ENCODE assay signal across 8 cellular contexts in the genomic region with DNA sequence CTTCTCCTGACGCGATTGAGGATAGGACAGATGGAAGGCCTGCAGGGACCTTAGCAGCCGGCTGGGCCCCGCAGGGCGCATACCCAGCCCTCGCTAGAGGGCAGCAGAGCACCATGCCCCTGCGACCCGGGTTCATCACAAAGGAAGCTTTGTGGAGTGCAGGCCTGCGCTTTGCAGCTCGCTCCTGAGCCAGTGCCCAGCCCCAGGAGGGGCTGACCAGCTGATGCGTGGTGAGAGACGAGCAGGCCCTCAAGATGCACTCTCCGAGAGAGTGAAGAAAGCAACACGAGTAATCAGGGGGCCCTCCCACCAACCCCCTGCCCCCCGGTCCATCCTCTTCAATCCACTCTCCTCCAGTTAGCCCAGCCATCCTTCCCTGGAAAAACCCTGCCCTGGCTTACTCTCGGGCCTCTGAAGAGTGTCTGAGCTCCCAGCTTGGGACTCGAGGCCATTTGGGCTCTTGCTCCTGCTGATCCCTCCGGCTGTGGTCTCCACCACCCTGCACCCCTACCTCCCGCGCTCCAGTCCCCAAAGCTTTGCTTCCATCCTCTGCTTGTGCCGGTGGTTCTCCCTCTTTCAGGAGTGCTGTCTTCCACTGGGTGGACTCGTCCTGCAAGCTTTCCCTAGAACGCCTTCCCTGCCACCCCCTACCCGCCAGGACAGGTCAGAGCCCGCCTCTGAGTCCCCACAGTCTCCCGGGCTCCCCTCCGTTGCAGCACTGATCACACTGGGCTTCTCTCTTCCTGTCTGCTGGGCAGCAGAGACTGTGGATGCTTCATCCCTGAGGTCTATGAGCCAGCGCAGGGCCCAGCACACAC. TPM values are rescaled to one million over a fixed set of nuclear protein-coding genes. Genes with fewer than 3 reads are reported as not detected.
DNase-seq lines count a peak whose midpoint lies in the region; ATAC-seq, FAIRE-seq and TF ChIP-seq lines count a peak whose summit lies in the region.

No MANE protein-coding gene starts in this region.

- WGBS in mesenchymal stem cell, result 43% methylated on average over 27 of the region's 28 CpGs

- no peak overlapping the region for H3K23ac ChIP-seq in mesenchymal stem cell (ENCODE audit: low read length in 2 of 2)

- H3K4me3 ChIP-seq in endothelial cell of umbilical vein (replicated peaks in 1 of 3; ENCODE audit: insufficient read depth in 1 of 3, low read depth in 1 of 3, low read length in 3 of 3) (no peak overlapping the region), mesenchymal stem cell (ENCODE audit: insufficient read depth in 1 of 2, low read depth in 1 of 2, low read length in 2 of 2) (no peak overlapping the region)

- BruUV-seq in endothelial cell of umbilical vein (replicated peaks; lab: Mats Ljungman, UMichigan), result no TSS peak

- no peak overlapping the region for H2BK120ac ChIP-seq in mesenchymal stem cell (ENCODE audit: low read depth, low read length)

- H4K8ac ChIP-seq in mesenchymal stem cell (ENCODE audit: low read length), result no peak overlapping the region

- H3K27me3 ChIP-seq in endothelial cell of umbilical vein (ENCODE audit: control insufficient read depth in 2 of 2, insufficient read depth in 2 of 2, low read length in 2 of 2), result peaks cover 3 to 7% of the 10 kb centered on the region in 2 experiments
- peaks cover 0 to under 1% of the 10 kb centered on the region in 2 experiments for H3K27me3 ChIP-seq in mesenchymal stem cell (ENCODE audit: control insufficient read depth in 1 of 2, insufficient read depth in 1 of 2, low read length in 2 of 2)

- H3K4me2 ChIP-seq in endothelial cell of umbilical vein (ENCODE audit: insufficient read depth, low read length) (no peak overlapping the region), mesenchymal stem cell (ENCODE audit: low read length, poor library complexity, severe bottlenecking) (no peak overlapping the region)

- intact Hi-C loops in endothelial cell of umbilical vein (cut with micrococcal nuclease), result loop anchor here (1.0 kb wide), 6 partner anchors 26 to 371 kb away; a partner anchor contains a TSS

- dilution Hi-C loops in endothelial cell of umbilical vein (cut with MboI; ENCODE audit: extremely low pct_ligation_motif_present, low sequenced_read_pairs), result no loop called here

- POLR2A ChIA-PET in endothelial cell of umbilical vein (lab: Charles Lee), result interaction anchor here (0.6 kb wide), 1 partner anchor 182 kb away, joined by 3 read pairs; no protein-coding TSS in a partner anchor

- H3K9ac ChIP-seq in endothelial cell of umbilical vein (replicated peaks; ENCODE audit: extremely low read depth, insufficient read depth, low read length), result no peak overlapping the region
- H3K9ac ChIP-seq in mesenchymal stem cell (ENCODE audit: low read length), result no peak overlapping the region

- DNase-seq in DMS53 treated with DMSO at 0.1 percent for 48 hours (lab: John Stamatoyannopoulos, UW; ENCODE audit: unreplicated experiment) (peak; percentile 53), NCI-H510A treated with DMSO at 0.1 percent for 48 hours (lab: John Stamatoyannopoulos, UW) (peak; percentile 75), endothelial cell of umbilical vein (ENCODE audit: low read depth, low spot score) (peak; percentile 74), mesenchymal stem cell (peak; percentile 74), cortex of kidney (lab: John Stamatoyannopoulos, UW) (no peak)
- peak; percentile 69 to 70 for DNase-seq in activated CD4-positive, alpha-beta T cell treated with anti-CD3 and anti-CD28 coated beads, Interleukin-2, amount 50 U/mL, for 48 hours
- peak; percentile 48 to 49 for DNase-seq in stimulated activated CD8-positive, alpha-beta memory T cell treated with anti-CD3 and anti-CD28 coated beads, Interleukin-2, amount 100 ng/mL, for 48 hours (ENCODE audit: low read depth in 2 of 2)

- ATAC-seq in HG02642 (IDR thresholded peaks at IDR 0.05; ENCODE audit: poor library complexity, unreplicated experiment), result peak; percentile 63

- CTCF ChIA-PET in endothelial cell of umbilical vein (lab: Charles Lee), result interaction anchor here (0.6 to 6.5 kb wide), 70 partner anchors 8 to 888 kb away, joined by 3 to 277 read pairs (median 6); a partner anchor contains a TSS

- H3K4me1 ChIP-seq in endothelial cell of umbilical vein (ENCODE audit: control insufficient read depth, extremely low read depth, insufficient read depth, low read length), result peaks cover 10% of the 10 kb centered on the region
- H3K4me1 ChIP-seq in mesenchymal stem cell (ENCODE audit: control insufficient read depth, insufficient read depth, low read depth, low read length), result peaks cover 21% of the 10 kb centered on the region

- H3K18ac ChIP-seq in mesenchymal stem cell (ENCODE audit: low read depth in 1 of 2, low read length in 2 of 2), result no peak overlapping the region

- FAIRE-seq in endothelial cell of umbilical vein (lab: Jason Lieb, UNC), result peak; percentile 82

- TF ChIP-seq CTCF in endothelial cell of umbilical vein (IDR thresholded peaks at IDR 0.05; ENCODE audit: extremely low read depth in 1 of 2, insufficient read depth in 1 of 2, low read depth in 1 of 2, low read length in 2 of 2), result peak; percentile 97 to 99

- no peaks in the 10 kb centered on the region for H3K9me1 ChIP-seq in endothelial cell of umbilical vein (replicated peaks; ENCODE audit: control insufficient read depth, extremely low read depth, insufficient read depth, low read length)

- no peak overlapping the region for H3K27ac ChIP-seq in endothelial cell of umbilical vein (ENCODE audit: insufficient read depth, low read depth, low read length)
- no peak overlapping the region for H3K27ac ChIP-seq in mesenchymal stem cell (ENCODE audit: low read length, poor library complexity, severe bottlenecking)

- H3K9me3 ChIP-seq in endothelial cell of umbilical vein (replicated peaks; ENCODE audit: control insufficient read depth, insufficient read depth, low read length), result no peaks in the 10 kb centered on the region
- H3K9me3 ChIP-seq in mesenchymal stem cell (ENCODE audit: control insufficient read depth, low read length), result peaks cover 6% of the 10 kb centered on the region

- no peak overlapping the region for H2BK5ac ChIP-seq in mesenchymal stem cell (ENCODE audit: low read depth, low read length, poor library complexity, severe bottlenecking)

- H2AK5ac ChIP-seq in mesenchymal stem cell (ENCODE audit: low read length, severe bottlenecking), result peak overlapping the region; percentile 42

- H3K4ac ChIP-seq in mesenchymal stem cell (ENCODE audit: low read depth in 1 of 2, low read length in 2 of 2), result no peak overlapping the region

- H4K91ac ChIP-seq in mesenchymal stem cell (ENCODE audit: low read length), result no peak overlapping the region

- H3K79me1 ChIP-seq in mesenchymal stem cell (replicated peaks; ENCODE audit: low read length, poor library complexity, severe bottlenecking), result no peaks in the 10 kb centered on the region

- no peaks in the 10 kb centered on the region for H3K79me2 ChIP-seq in endothelial cell of umbilical vein (ENCODE audit: control insufficient read depth, insufficient read depth, low read length)

- H3K36me3 ChIP-seq in endothelial cell of umbilical vein (ENCODE audit: control insufficient read depth in 2 of 2, extremely low read depth in 1 of 2, insufficient read depth in 2 of 2, low read length in 2 of 2), result no peaks in the 10 kb centered on the region
- no peaks in the 10 kb centered on the region for H3K36me3 ChIP-seq in mesenchymal stem cell (ENCODE audit: control insufficient read depth in 1 of 2, insufficient read depth in 2 of 2, low read depth in 1 of 2, low read length in 2 of 2)

- H2BK15ac ChIP-seq in mesenchymal stem cell (ENCODE audit: low read depth, poor library complexity, severe bottlenecking), result no peak overlapping the region

- H2BK12ac ChIP-seq in mesenchymal stem cell (ENCODE audit: low read length in 2 of 2), result no peak overlapping the region

- H2AFZ ChIP-seq in endothelial cell of umbilical vein (ENCODE audit: low read depth, low read length) (peak overlapping the region; percentile 36), mesenchymal stem cell (ENCODE audit: low read depth, low read length) (no peak overlapping the region)

- no peaks in the 10 kb centered on the region for H4K20me1 ChIP-seq in endothelial cell of umbilical vein (replicated peaks; ENCODE audit: control insufficient read depth, extremely low read depth, insufficient read depth, low read length)

- H3K14ac ChIP-seq in mesenchymal stem cell (ENCODE audit: low read length in 2 of 2), result no peak overlapping the region

- TF ChIP-seq POLR2A in endothelial cell of umbilical vein (IDR thresholded peaks at IDR 0.05; ENCODE audit: low read depth, low read length), result no peak

RNA-seq across cellular contexts. Expression of a gene that starts 9.1 kb away (rescaled TPM):
- total RNA-seq in endothelial cell of umbilical vein, result 0.51 and 0.97 TPM in 2 replicates
- polyA plus RNA-seq in endothelial cell of umbilical vein, result 0.46 and 0.88 TPM in 2 replicates
- 0.27 and 0.39 TPM in 2 replicates for polyA plus RNA-seq in endothelial cell of umbilical vein (2011; cell fraction: cytosol; rRNA removed)
- 2.7 and 4.0 TPM in 2 replicates for polyA plus RNA-seq in endothelial cell of umbilical vein (2011; cell fraction: nucleus; rRNA removed)
- polyA plus RNA-seq in endothelial cell of umbilical vein (2012), result 0.95 and 4.5 TPM in 2 replicates
- 0.15 and 1.4 TPM in 2 replicates for polyA minus RNA-seq in endothelial cell of umbilical vein
- not detected for polyA minus RNA-seq in endothelial cell of umbilical vein (2011; cell fraction: cytosol; rRNA and poly(A)+ RNA removed)
- polyA minus RNA-seq in endothelial cell of umbilical vein (2011; cell fraction: nucleus; rRNA and poly(A)+ RNA removed), result 0.19 and 0.82 TPM in 2 replicates
- polyA plus RNA-seq in mesenchymal stem cell (2013, experiment 1 of 2), result 0.10 TPM
- polyA plus RNA-seq in mesenchymal stem cell (2013, experiment 2 of 2), result not detected

RNA-seq across cellular contexts. Expression of a gene that starts 30.1 kb away (rescaled TPM):
- not detected in 2 replicates for total RNA-seq in endothelial cell of umbilical vein
- not detected in 2 replicates for polyA plus RNA-seq in endothelial cell of umbilical vein
- polyA plus RNA-seq in endothelial cell of umbilical vein (2011; cell fraction: cytosol; rRNA removed), result 0.04 and 0.06 TPM in 2 replicates
- polyA plus RNA-seq in endothelial cell of umbilical vein (2011; cell fraction: nucleus; rRNA removed), result 0.45 TPM in 1 of 2 replicates, not detected in the other
- not detected in 2 replicates for polyA plus RNA-seq in endothelial cell of umbilical vein (2012)
- polyA minus RNA-seq in endothelial cell of umbilical vein, result 0.70 TPM in 1 of 2 replicates, not detected in the other
- polyA minus RNA-seq in endothelial cell of umbilical vein (2011; cell fraction: cytosol; rRNA and poly(A)+ RNA removed), result not detected
- not detected in 2 replicates for polyA minus RNA-seq in endothelial cell of umbilical vein (2011; cell fraction: nucleus; rRNA and poly(A)+ RNA removed)
- 0.03 TPM for polyA plus RNA-seq in mesenchymal stem cell (2013, experiment 1 of 2)
- 0.03 TPM for polyA plus RNA-seq in mesenchymal stem cell (2013, experiment 2 of 2)

RNA-seq across cellular contexts. Expression of a gene that starts 47.1 kb away (rescaled TPM):
- 48.6 and 49.1 TPM in 2 replicates for total RNA-seq in endothelial cell of umbilical vein
- 14.7 and 14.9 TPM in 2 replicates for polyA plus RNA-seq in endothelial cell of umbilical vein
- 5.1 and 7.1 TPM in 2 replicates for polyA plus RNA-seq in endothelial cell of umbilical vein (2011; cell fraction: cytosol; rRNA removed)
- polyA plus RNA-seq in endothelial cell of umbilical vein (2011; cell fraction: nucleus; rRNA removed), result 147 and 157 TPM in 2 replicates
- polyA plus RNA-seq in endothelial cell of umbilical vein (2012), result 30.8 and 37.0 TPM in 2 replicates
- 17.6 and 18.7 TPM in 2 replicates for polyA minus RNA-seq in endothelial cell of umbilical vein
- polyA minus RNA-seq in endothelial cell of umbilical vein (2011; cell fraction: cytosol; rRNA and poly(A)+ RNA removed), result 1.4 TPM
- polyA minus RNA-seq in endothelial cell of umbilical vein (2011; cell fraction: nucleus; rRNA and poly(A)+ RNA removed), result 54.5 and 60.8 TPM in 2 replicates
- 13.9 TPM for polyA plus RNA-seq in mesenchymal stem cell (2013, experiment 1 of 2)
- polyA plus RNA-seq in mesenchymal stem cell (2013, experiment 2 of 2), result 12.5 TPM
